Comparison of ENCODE assay signal across 8 cellular contexts in genomic region chr9:121285835-121286687, GRCh38. TPM values are rescaled to one million over a fixed set of nuclear protein-coding genes. Genes with fewer than 3 reads are reported as not detected.
DNase-seq lines count a peak whose midpoint lies in the region; ATAC-seq and TF ChIP-seq lines count a peak whose summit lies in the region.

No MANE protein-coding gene starts in this region.

- no peak for TF ChIP-seq CTCF in upper lobe of left lung (IDR thresholded peaks at IDR 0.05)

- peak overlapping the region; percentile 63 for H2BK15ac ChIP-seq in mesenchymal stem cell (ENCODE audit: low read depth, poor library complexity, severe bottlenecking)

- H4K8ac ChIP-seq in mesenchymal stem cell (ENCODE audit: low read length), result peak overlapping the region; percentile 85

- TF ChIP-seq EP300 in upper lobe of left lung (IDR thresholded peaks at IDR 0.05), result peak; percentile 66 to 98 (median 86)

- peak overlapping the region in 1 of 2 experiments; percentile 35 for H3K14ac ChIP-seq in mesenchymal stem cell (ENCODE audit: low read length in 2 of 2)

- H3K79me1 ChIP-seq in mesenchymal stem cell (replicated peaks; ENCODE audit: low read length, poor library complexity, severe bottlenecking), result peaks cover 23% of the 10 kb centered on the region

- TF ChIP-seq POLR2A in upper lobe of left lung (IDR thresholded peaks at IDR 0.05), result peak in 2 of 4 donors; percentile 39 to 55

- peak overlapping the region in 1 of 2 experiments; percentile 62 for H3K4me3 ChIP-seq in mesenchymal stem cell (ENCODE audit: insufficient read depth in 1 of 2, low read depth in 1 of 2, low read length in 2 of 2)
- H3K4me3 ChIP-seq in upper lobe of left lung, result peak overlapping the region in 2 of 4 donors; percentile 1 to 11

- H3K4ac ChIP-seq in mesenchymal stem cell (ENCODE audit: low read depth in 1 of 2, low read length in 2 of 2), result peak overlapping the region; percentile 69 to 94

- H3K9ac ChIP-seq in mesenchymal stem cell (ENCODE audit: low read length), result peak overlapping the region; percentile 93

- H2BK12ac ChIP-seq in mesenchymal stem cell (ENCODE audit: low read length in 2 of 2), result peak overlapping the region; percentile 87 to 100

- peak overlapping the region; percentile 83 for H2BK120ac ChIP-seq in mesenchymal stem cell (ENCODE audit: low read depth, low read length)

- 27% methylated on average over 18 of the region's 18 CpGs for WGBS in mesenchymal stem cell
- WGBS in upper lobe of left lung, 2 donors, result 19 to 41% methylated on average over 9 to 18 of the region's 18 CpGs

- peak overlapping the region; percentile 100 for H3K27ac ChIP-seq in mesenchymal stem cell (ENCODE audit: low read length, poor library complexity, severe bottlenecking)
- H3K27ac ChIP-seq in upper lobe of left lung, result peak overlapping the region; percentile 92 to 97 (median 96)

- DNase-seq in COLO668 (lab: John Stamatoyannopoulos, UW; ENCODE audit: unreplicated experiment), result peak; percentile 25
- peak; percentile 38 for DNase-seq in NCI-H460 (ENCODE audit: extremely low read depth, low read depth)
- peak; percentile 67 to 96 for DNase-seq in dermis microvascular lymphatic vessel endothelial cell (ENCODE audit: low read depth in 2 of 2)
- DNase-seq in mesenchymal stem cell, result peak; percentile 90
- DNase-seq in upper lobe of left lung, result peak in 1 of 2 donors; percentile 68
- DNase-seq in activated naive CD4-positive, alpha-beta T cell treated with anti-CD3 and anti-CD28 coated beads, Interleukin-2, amount 50 U/mL, for 16 hours, result no peak
- DNase-seq in NCI-H526 treated with DMSO at 0.1 percent for 48 hours (lab: John Stamatoyannopoulos, UW), result no peak
- DNase-seq in NCI-H774 (lab: John Stamatoyannopoulos, UW), result no peak

- H2AK5ac ChIP-seq in mesenchymal stem cell (ENCODE audit: low read length, severe bottlenecking), result peak overlapping the region; percentile 81

- peak overlapping the region; percentile 39 for H2BK5ac ChIP-seq in mesenchymal stem cell (ENCODE audit: low read depth, low read length, poor library complexity, severe bottlenecking)

- peak overlapping the region; percentile 67 to 99 for H3K18ac ChIP-seq in mesenchymal stem cell (ENCODE audit: low read depth in 1 of 2, low read length in 2 of 2)

- H3K36me3 ChIP-seq in mesenchymal stem cell (ENCODE audit: control insufficient read depth in 1 of 2, insufficient read depth in 2 of 2, low read depth in 1 of 2, low read length in 2 of 2), result peaks cover 39 to 49% of the 10 kb centered on the region in 2 experiments
- no peaks in the 10 kb centered on the region for H3K36me3 ChIP-seq in upper lobe of left lung

- H3K9me3 ChIP-seq in mesenchymal stem cell (ENCODE audit: control insufficient read depth, low read length), result no peaks in the 10 kb centered on the region
- no peaks in the 10 kb centered on the region for H3K9me3 ChIP-seq in upper lobe of left lung

- no peak overlapping the region for H3K4me2 ChIP-seq in mesenchymal stem cell (ENCODE audit: low read length, poor library complexity, severe bottlenecking)

- H3K27me3 ChIP-seq in mesenchymal stem cell (ENCODE audit: control insufficient read depth in 1 of 2, insufficient read depth in 1 of 2, low read length in 2 of 2) (no peaks in the 10 kb centered on the region), upper lobe of left lung (no peaks in the 10 kb centered on the region)

- H3K4me1 ChIP-seq in mesenchymal stem cell (ENCODE audit: control insufficient read depth, insufficient read depth, low read depth, low read length) (peaks cover 49% of the 10 kb centered on the region), upper lobe of left lung (peaks cover 91 to 93% (median 92%) of the 10 kb centered on the region in 4 donors)

- no peak overlapping the region for H2AFZ ChIP-seq in mesenchymal stem cell (ENCODE audit: low read depth, low read length)

- H3K23ac ChIP-seq in mesenchymal stem cell (ENCODE audit: low read length in 2 of 2), result peak overlapping the region in 1 of 2 experiments; percentile 78

- peak; percentile 7 to 27 for ATAC-seq in upper lobe of left lung (ENCODE audit: low FRiP score in 2 of 2)

- peak overlapping the region; percentile 93 for H4K91ac ChIP-seq in mesenchymal stem cell (ENCODE audit: low read length)

RNA-seq across cellular contexts. Expression of gene GSN, which starts 18.1 kb away (rescaled TPM):
- total RNA-seq in NCI-H460 (2014; rRNA removed; shearing (Covaris generic)), result 13.8 and 15.5 TPM in 2 replicates
- polyA plus RNA-seq in NCI-H460 (2014; cell fraction: nucleus; rRNA removed), result 25.5 and 27.1 TPM in 2 replicates
- 243 and 248 TPM in 2 replicates for total RNA-seq in dermis microvascular lymphatic vessel endothelial cell
- polyA plus RNA-seq in mesenchymal stem cell (2013, experiment 1 of 2), result 196 TPM
- polyA plus RNA-seq in mesenchymal stem cell (2013, experiment 2 of 2), result 192 TPM
- total RNA-seq in upper lobe of left lung, result 100 to 1,000 TPM; 217 to 935 (median 648) TPM

Comparison
In these comparisons a context has a peak if more than half of its experiments do, and no peak if none do; other contexts are left out.
1. DNase-seq: peak in COLO668 (single experiment), NCI-H460 (single experiment), dermis microvascular lymphatic vessel endothelial cell (2 of 2) and mesenchymal stem cell (single experiment); none in activated naive CD4-positive, alpha-beta T cell treated with anti-CD3 and anti-CD28 coated beads, Interleukin-2, amount 50 U/mL, for 16 hours (single experiment), NCI-H526 treated with DMSO at 0.1 percent for 48 hours (single experiment) and NCI-H774 (single experiment).
2. RNA of gene GSN, which starts 18.1 kb away (total RNA-seq): 217 to 935 TPM in upper lobe of left lung and 243 to 248 TPM in dermis microvascular lymphatic vessel endothelial cell; 13.8 to 15.5 TPM in NCI-H460; every median in the first group is over 10 times any median in the second.